ENCODE assay signal across 8 cellular contexts in genomic region chr15:80242132-80242769, GRCh38. TPM values are rescaled to one million over a fixed set of nuclear protein-coding genes. Genes with fewer than 3 reads are reported as not detected.
A peak's percentile ranks its signal among the peaks of the same experiment; 100 is the strongest.
DNase-seq lines count a peak whose midpoint lies in the region; ATAC-seq, FAIRE-seq and TF ChIP-seq lines count a peak whose summit lies in the region.

No MANE protein-coding gene starts in this region.

- H3K14ac ChIP-seq in mesenchymal stem cell (ENCODE audit: low read length in 2 of 2): no peak overlapping the region

- H3K4ac ChIP-seq in mesenchymal stem cell (ENCODE audit: low read depth in 1 of 2, low read length in 2 of 2): no peak overlapping the region

- H2BK15ac ChIP-seq in mesenchymal stem cell (ENCODE audit: low read depth, poor library complexity, severe bottlenecking): no peak overlapping the region

- H3K18ac ChIP-seq in mesenchymal stem cell (ENCODE audit: low read depth in 1 of 2, low read length in 2 of 2): no peak overlapping the region

- H4K91ac ChIP-seq in mesenchymal stem cell (ENCODE audit: low read length): no peak overlapping the region

- CTCF ChIA-PET in activated CD8-positive, alpha-beta memory T cell treated with anti-CD3 and anti-CD28 coated beads, Interleukin-2, amount 10 ng/mL, durations not matched to agents 7 days and 5 days (lab: Charles Lee): no interaction called here

- no peak overlapping the region for H2BK5ac ChIP-seq in mesenchymal stem cell (ENCODE audit: low read depth, low read length, poor library complexity, severe bottlenecking)

- TF ChIP-seq POLR2A in NB4 (IDR thresholded peaks at IDR 0.05; ENCODE audit: extremely low read depth, insufficient read length) (no peak), body of pancreas (IDR thresholded peaks at IDR 0.05) (no peak)

- H3K4me3 ChIP-seq in NB4 (ENCODE audit: low read depth, low read length) (no peak overlapping the region), body of pancreas (no peak overlapping the region), mesenchymal stem cell (ENCODE audit: insufficient read depth in 1 of 2, low read depth in 1 of 2, low read length in 2 of 2) (no peak overlapping the region)

- FAIRE-seq in frontal cortex (lab: Jason Lieb, UNC): no peak

- H3K23ac ChIP-seq in mesenchymal stem cell (ENCODE audit: low read length in 2 of 2): no peak overlapping the region

- H3K36me3 ChIP-seq in body of pancreas (replicated peaks in 1 of 2; ENCODE audit: insufficient read depth in 1 of 2, low read depth in 2 of 2): no peaks in the 10 kb centered on the region
- no peaks in the 10 kb centered on the region for H3K36me3 ChIP-seq in mesenchymal stem cell (ENCODE audit: control insufficient read depth in 1 of 2, insufficient read depth in 2 of 2, low read depth in 1 of 2, low read length in 2 of 2)

- H2AK5ac ChIP-seq in mesenchymal stem cell (ENCODE audit: low read length, severe bottlenecking): no peak overlapping the region

- no peak for ATAC-seq in activated CD8-positive, alpha-beta memory T cell treated with anti-CD3 and anti-CD28 coated beads, Interleukin-2, amount 10 ng/mL, durations not matched to agents 7 days and 5 days
- ATAC-seq in body of pancreas: no peak

- H3K79me1 ChIP-seq in mesenchymal stem cell (replicated peaks; ENCODE audit: low read length, poor library complexity, severe bottlenecking): no peaks in the 10 kb centered on the region

- peak; percentile 94 for TF ChIP-seq CTCF in NB4 (IDR thresholded peaks at IDR 0.05; ENCODE audit: low read depth, low read length)
- peak in 6 of 7 experiments; percentile 25 to 45 (median 42) for TF ChIP-seq CTCF in body of pancreas (IDR thresholded peaks at IDR 0.05)

- no peak overlapping the region for H3K9ac ChIP-seq in mesenchymal stem cell (ENCODE audit: low read length)

- no peak overlapping the region for H3K4me3 Mint-ChIP-seq in activated CD8-positive, alpha-beta memory T cell treated with anti-CD3 and anti-CD28 coated beads, Interleukin-2, amount 10 ng/mL, durations not matched to agents 7 days and 5 days

- H3K27ac ChIP-seq in body of pancreas: no peak overlapping the region
- no peak overlapping the region for H3K27ac ChIP-seq in mesenchymal stem cell (ENCODE audit: low read length, poor library complexity, severe bottlenecking)

- DNase-seq in activated CD8-positive, alpha-beta memory T cell treated with anti-CD3 and anti-CD28 coated beads, Interleukin-2, amount 50 U/mL, for 48 hours: peak; percentile 57
- no peak for DNase-seq in activated CD8-positive, alpha-beta memory T cell treated with anti-CD3 and anti-CD28 coated beads, Interleukin-2, amount 10 ng/mL, durations not matched to agents 7 days and 5 days
- DNase-seq in NB4 (ENCODE audit: low read depth): peak; percentile 65
- peak in 3 of 4 donors; percentile 19 to 27 (median 24) for DNase-seq in body of pancreas
- peak; percentile 11 for DNase-seq in mesenchymal stem cell
- DNase-seq in stimulated activated CD8-positive, alpha-beta memory T cell treated with anti-CD3 and anti-CD28 coated beads, Interleukin-4, amount 100 ng/mL, for 48 hours: no peak
- no peak for DNase-seq in OCI-M2 (lab: John Stamatoyannopoulos, UW; ENCODE audit: unreplicated experiment)
- DNase-seq in frontal cortex (ENCODE audit: low spot score in 2 of 2): no peak

- no peak overlapping the region for H4K8ac ChIP-seq in mesenchymal stem cell (ENCODE audit: low read length)

- H2BK120ac ChIP-seq in mesenchymal stem cell (ENCODE audit: low read depth, low read length): no peak overlapping the region

- intact Hi-C loops in body of pancreas (cut with DNase I): no loop called here

- H3K9me3 ChIP-seq in body of pancreas (no peaks in the 10 kb centered on the region), mesenchymal stem cell (ENCODE audit: control insufficient read depth, low read length) (no peaks in the 10 kb centered on the region)

- no peaks in the 10 kb centered on the region for H3K4me1 ChIP-seq in body of pancreas
- H3K4me1 ChIP-seq in mesenchymal stem cell (ENCODE audit: control insufficient read depth, insufficient read depth, low read depth, low read length): no peaks in the 10 kb centered on the region

- H3K27me3 ChIP-seq in body of pancreas (no peaks in the 10 kb centered on the region), mesenchymal stem cell (ENCODE audit: control insufficient read depth in 1 of 2, insufficient read depth in 1 of 2, low read length in 2 of 2) (peaks cover 48 to 72% of the 10 kb centered on the region in 2 experiments)

- no peaks in the 10 kb centered on the region for H3K36me3 Mint-ChIP-seq in activated CD8-positive, alpha-beta memory T cell treated with anti-CD3 and anti-CD28 coated beads, Interleukin-2, amount 10 ng/mL, durations not matched to agents 7 days and 5 days

- 34 to 38% methylated on average over 11 of the region's 11 CpGs for WGBS in body of pancreas, 2 donors
- WGBS in mesenchymal stem cell: 43% methylated on average over 11 of the region's 11 CpGs

- H3K4me2 ChIP-seq in mesenchymal stem cell (ENCODE audit: low read length, poor library complexity, severe bottlenecking): no peak overlapping the region

- H3K27ac Mint-ChIP-seq in activated CD8-positive, alpha-beta memory T cell treated with anti-CD3 and anti-CD28 coated beads, Interleukin-2, amount 10 ng/mL, durations not matched to agents 7 days and 5 days: no peak overlapping the region

- H2AFZ ChIP-seq in mesenchymal stem cell (ENCODE audit: low read depth, low read length): no peak overlapping the region

- H3K9me3 Mint-ChIP-seq in activated CD8-positive, alpha-beta memory T cell treated with anti-CD3 and anti-CD28 coated beads, Interleukin-2, amount 10 ng/mL, durations not matched to agents 7 days and 5 days (ENCODE audit: low read depth): no peaks in the 10 kb centered on the region

- H3K27me3 Mint-ChIP-seq in activated CD8-positive, alpha-beta memory T cell treated with anti-CD3 and anti-CD28 coated beads, Interleukin-2, amount 10 ng/mL, durations not matched to agents 7 days and 5 days: peaks cover 54% of the 10 kb centered on the region

- peaks cover 9% of the 10 kb centered on the region for H3K4me1 Mint-ChIP-seq in activated CD8-positive, alpha-beta memory T cell treated with anti-CD3 and anti-CD28 coated beads, Interleukin-2, amount 10 ng/mL, durations not matched to agents 7 days and 5 days

- no peak overlapping the region for H2BK12ac ChIP-seq in mesenchymal stem cell (ENCODE audit: low read length in 2 of 2)

RNA-seq across cellular contexts. Expression of gene CTXND1, which starts 9.8 kb away (rescaled TPM):
- not detected for total RNA-seq in activated CD8-positive, alpha-beta memory T cell treated with anti-CD3 and anti-CD28 coated beads, Interleukin-2, amount 10 ng/mL, durations not matched to agents 7 days and 5 days
- total RNA-seq in body of pancreas (1 to 10 TPM in 1 of 2 donors, under 1 TPM in 1; 0.66 to 1.0 TPM), frontal cortex (0.41 TPM)
- 0.01 TPM for polyA plus RNA-seq in mesenchymal stem cell (2013, experiment 1 of 2)
- not detected for polyA plus RNA-seq in mesenchymal stem cell (2013, experiment 2 of 2)

Comparison
In these comparisons a context has a peak if more than half of its experiments do, and no peak if none do; other contexts are left out.
1. DNase-seq: peak in activated CD8-positive, alpha-beta memory T cell treated with anti-CD3 and anti-CD28 coated beads, Interleukin-2, amount 50 U/mL, for 48 hours (single experiment), NB4 (single experiment), body of pancreas (3 of 4) and mesenchymal stem cell (single experiment); none in activated CD8-positive, alpha-beta memory T cell treated with anti-CD3 and anti-CD28 coated beads, Interleukin-2, amount 10 ng/mL, durations not matched to agents 7 days and 5 days (single experiment), stimulated activated CD8-positive, alpha-beta memory T cell treated with anti-CD3 and anti-CD28 coated beads, Interleukin-4, amount 100 ng/mL, for 48 hours (single experiment), OCI-M2 (single experiment) and frontal cortex (0 of 2).